In genomic region chr15:38253448-38253847, GRCh38 we compare ENCODE assay signal across 8 cellular contexts. TPM values are rescaled to one million over a fixed set of nuclear protein-coding genes. Genes with fewer than 3 reads are reported as not detected.
DNase-seq lines count a peak whose midpoint lies in the region; ATAC-seq and TF ChIP-seq lines count a peak whose summit lies in the region.

No MANE protein-coding gene starts in this region.

- peak overlapping the region; percentile 93 for H3K4me2 ChIP-seq in hepatocyte
- peak overlapping the region; percentile 98 for H3K4me2 ChIP-seq in skeletal muscle satellite cell (ENCODE audit: low read length)

- H3K36me3 Mint-ChIP-seq in CD4-positive, alpha-beta T cell (ENCODE audit: low read depth), result peaks cover 5% of the 10 kb centered on the region
- H3K36me3 Mint-ChIP-seq in IgD-negative memory B cell, result no peaks in the 10 kb centered on the region
- H3K36me3 Mint-ChIP-seq in activated naive CD8-positive, alpha-beta T cell treated with anti-CD3 and anti-CD28 coated beads for 36 hours, result no peaks in the 10 kb centered on the region

- no peaks in the 10 kb centered on the region for H3K36me3 ChIP-seq in hepatocyte (replicated peaks; ENCODE audit: insufficient read depth, low read depth)
- no peaks in the 10 kb centered on the region for H3K36me3 ChIP-seq in skeletal muscle satellite cell (ENCODE audit: insufficient read depth, low read length)

- H3K4me1 ChIP-seq in hepatocyte (ENCODE audit: insufficient read depth) (no peaks in the 10 kb centered on the region), skeletal muscle satellite cell (ENCODE audit: control insufficient read depth, insufficient read depth, low read length) (peaks cover 37% of the 10 kb centered on the region)

- H3K27me3 Mint-ChIP-seq in CD4-positive, alpha-beta T cell, result peaks cover 32% of the 10 kb centered on the region
- H3K27me3 Mint-ChIP-seq in IgD-negative memory B cell, result peaks cover 5% of the 10 kb centered on the region
- H3K27me3 Mint-ChIP-seq in activated naive CD8-positive, alpha-beta T cell treated with anti-CD3 and anti-CD28 coated beads for 36 hours, result peaks cover 33% of the 10 kb centered on the region

- peaks cover 10% of the 10 kb centered on the region for H3K27me3 ChIP-seq in CD4-positive, alpha-beta T cell (ENCODE audit: control insufficient read depth, insufficient read depth, low read length)
- H3K27me3 ChIP-seq in hepatocyte (no peaks in the 10 kb centered on the region), skeletal muscle satellite cell (ENCODE audit: control insufficient read depth, insufficient read depth, low read length) (no peaks in the 10 kb centered on the region)

- no peak overlapping the region for H2AFZ ChIP-seq in hepatocyte

- no peak overlapping the region for H3K27ac ChIP-seq in CD4-positive, alpha-beta T cell (ENCODE audit: low read depth, low read length)
- peak overlapping the region; percentile 100 for H3K27ac ChIP-seq in hepatocyte

- peaks cover 57% of the 10 kb centered on the region for H3K79me2 ChIP-seq in hepatocyte

- H3K4me1 Mint-ChIP-seq in CD4-positive, alpha-beta T cell (ENCODE audit: low read depth), result peaks cover 36% of the 10 kb centered on the region
- H3K4me1 Mint-ChIP-seq in IgD-negative memory B cell, result peaks cover 20 to 24% (median 22%) of the 10 kb centered on the region in 3 donors
- peaks cover 27% of the 10 kb centered on the region for H3K4me1 Mint-ChIP-seq in activated naive CD8-positive, alpha-beta T cell treated with anti-CD3 and anti-CD28 coated beads for 36 hours

- CTCF ChIA-PET in CD4-positive, alpha-beta T cell (lab: Charles Lee), result no interaction called here

- ATAC-seq in CD4-positive, alpha-beta T cell (ENCODE audit: poor library complexity), result no peak
- no peak for ATAC-seq in HG02938 (IDR thresholded peaks at IDR 0.05; ENCODE audit: unreplicated experiment)

- POLR2A ChIA-PET in CD4-positive, alpha-beta T cell (lab: Charles Lee), result no interaction called here

- no peak for DNase-seq in CD4-positive, alpha-beta T cell
- peak; percentile 5 for DNase-seq in activated naive CD8-positive, alpha-beta T cell treated with anti-CD3 and anti-CD28 coated beads for 36 hours
- DNase-seq in hepatocyte (ENCODE audit: low spot score) (peak; percentile 40), foreskin melanocyte (no peak)
- no peak for DNase-seq in activated CD8-positive, alpha-beta memory T cell treated with anti-CD3 and anti-CD28 coated beads, Interleukin-2, amount 50 U/mL, for 48 hours

- peak overlapping the region; percentile 93 for H3K9ac ChIP-seq in skeletal muscle satellite cell (ENCODE audit: low read depth, low read length)

- H3K4me3 ChIP-seq in hepatocyte (peak overlapping the region; percentile 80), skeletal muscle satellite cell (ENCODE audit: low read length) (peak overlapping the region; percentile 79)

- no peaks in the 10 kb centered on the region for H3K9me2 ChIP-seq in hepatocyte (replicated peaks; ENCODE audit: insufficient read depth)

- H3K9me3 ChIP-seq in CD4-positive, alpha-beta T cell (ENCODE audit: control insufficient read depth, low read length), result no peaks in the 10 kb centered on the region
- no peaks in the 10 kb centered on the region for H3K9me3 ChIP-seq in hepatocyte (ENCODE audit: low read depth)
- H3K9me3 ChIP-seq in skeletal muscle satellite cell (replicated peaks; ENCODE audit: low read length), result no peaks in the 10 kb centered on the region

- peak overlapping the region; percentile 88 for H3K4me3 Mint-ChIP-seq in CD4-positive, alpha-beta T cell
- peak overlapping the region; percentile 78 to 92 (median 84) for H3K4me3 Mint-ChIP-seq in IgD-negative memory B cell
- H3K4me3 Mint-ChIP-seq in activated naive CD8-positive, alpha-beta T cell treated with anti-CD3 and anti-CD28 coated beads for 36 hours, result peak overlapping the region; percentile 91

- intact Hi-C loops in CD4-positive, alpha-beta T cell (cut with DNase I, micrococcal nuclease), result loop anchor here (10.0 kb wide), 2 partner anchors 101 to 451 kb away; no protein-coding TSS in a partner anchor

- H3K27ac Mint-ChIP-seq in CD4-positive, alpha-beta T cell, result peak overlapping the region; percentile 57
- peak overlapping the region; percentile 39 to 82 (median 69) for H3K27ac Mint-ChIP-seq in IgD-negative memory B cell
- H3K27ac Mint-ChIP-seq in activated naive CD8-positive, alpha-beta T cell treated with anti-CD3 and anti-CD28 coated beads for 36 hours, result peak overlapping the region; percentile 32

- WGBS in hepatocyte (ENCODE audit: low lambda C conversion rate, missing lambda C conversion rate), result 0% methylated on average over 5 of the region's 5 CpGs

- H4K20me1 ChIP-seq in hepatocyte (ENCODE audit: insufficient read depth, poor library complexity, severe bottlenecking), result peaks cover 46% of the 10 kb centered on the region

- TF ChIP-seq CTCF in CD4-positive, alpha-beta T cell (IDR thresholded peaks at IDR 0.05), result no peak
- no peak for TF ChIP-seq CTCF in hepatocyte (IDR thresholded peaks at IDR 0.05; ENCODE audit: poor library complexity)

- H3K9me3 Mint-ChIP-seq in CD4-positive, alpha-beta T cell, result no peaks in the 10 kb centered on the region
- H3K9me3 Mint-ChIP-seq in IgD-negative memory B cell, result no peaks in the 10 kb centered on the region
- no peaks in the 10 kb centered on the region for H3K9me3 Mint-ChIP-seq in activated naive CD8-positive, alpha-beta T cell treated with anti-CD3 and anti-CD28 coated beads for 36 hours

RNA-seq across cellular contexts. Expression of gene SPRED1, which starts 0.8 kb away (rescaled TPM):
- total RNA-seq in CD4-positive, alpha-beta T cell, result under 1 TPM; 0.03 to 0.05 TPM
- polyA plus RNA-seq in IgD-negative memory B cell (0.14 TPM), hepatocyte (6.8 and 8.2 TPM in 2 replicates)
- 1 to 10 TPM; 3.2 TPM for total RNA-seq in activated naive CD8-positive, alpha-beta T cell treated with anti-CD3 and anti-CD28 coated beads for 36 hours
- 18.6 and 23.2 TPM in 2 replicates for total RNA-seq in hepatocyte
- 42.8 and 59.1 TPM in 2 replicates for total RNA-seq in skeletal muscle satellite cell (2012; rRNA removed)

Comparison
In these comparisons a context has a peak if more than half of its experiments do, and no peak if none do; other contexts are left out.
1. DNase-seq: peak in activated naive CD8-positive, alpha-beta T cell treated with anti-CD3 and anti-CD28 coated beads for 36 hours (single experiment) and hepatocyte (single experiment); none in CD4-positive, alpha-beta T cell (0 of 10), foreskin melanocyte (single experiment) and activated CD8-positive, alpha-beta memory T cell treated with anti-CD3 and anti-CD28 coated beads, Interleukin-2, amount 50 U/mL, for 48 hours (single experiment).
2. Peak in every context shown above with its lines, with median percentiles within 50 percentile points of each other: H3K27ac Mint-ChIP-seq and H3K4me3 Mint-ChIP-seq.